In genomic region chr20:33410081-33410742, GRCh38 we compare ENCODE assay signal across 14 cellular contexts.
"Had no signal": no experiment of that assay in that cellular context is flagged by ENCODE, and none has a peak within 500 bp of the region (broad histone marks: within the 10 kb centered on the region; RNA-seq: fewer than 3 reads in every experiment).

No MANE protein-coding gene starts in this region.

- H3K27ac Mint-ChIP-seq: activated naive CD8-positive, alpha-beta T cell treated with anti-CD3 and anti-CD28 coated beads, Interleukin-2, amount 10 ng/mL, durations not matched to agents 7 days and 5 days; activated T-helper 1 cell treated with anti-CD3 and anti-CD28 coated beads, Interleukin-12 subunit alpha, Interleukin-12 subunit beta, Interleukin-2, Interleukin-4 antibody, amounts not matched to agents 30 ng/mL and 10 ng/mL and 1 ng/mL, durations not matched to agents 14 hours and 24 hours and 36 hours; endodermal cell; T-helper 1 cell treated with Interleukin-12 subunit alpha and Interleukin-12 subunit beta and Interleukin-4 antibody, amounts not matched to agents 30 μg/mL and 1 μg/mL, for 36 hours; type B pancreatic cell had no signal

- H3K27me3 ChIP-seq: brain microvascular endothelial cell had no signal

- H3K4me3 Mint-ChIP-seq: activated naive CD8-positive, alpha-beta T cell treated with anti-CD3 and anti-CD28 coated beads, Interleukin-2, amount 10 ng/mL, durations not matched to agents 7 days and 5 days; activated T-helper 1 cell treated with anti-CD3 and anti-CD28 coated beads, Interleukin-12 subunit alpha, Interleukin-12 subunit beta, Interleukin-2, Interleukin-4 antibody, amounts not matched to agents 30 ng/mL and 10 ng/mL and 1 ng/mL, durations not matched to agents 14 hours and 24 hours and 36 hours; endodermal cell; stimulated activated naive CD8-positive, alpha-beta T cell treated with anti-CD3 and anti-CD28 coated beads, Interleukin-15, amount 100 ng/mL, for 72 hours; T-helper 1 cell treated with Interleukin-12 subunit alpha and Interleukin-12 subunit beta and Interleukin-4 antibody, amounts not matched to agents 30 μg/mL and 1 μg/mL, for 36 hours; type B pancreatic cell had no signal

- H3K27ac ChIP-seq: brain microvascular endothelial cell, skin epidermis had no signal

- ATAC-seq: stimulated activated naive CD8-positive, alpha-beta T cell treated with anti-CD3 and anti-CD28 coated beads, Interleukin-15, amount 100 ng/mL, for 72 hours had no signal

- DNase-seq: activated CD4-positive, alpha-beta T cell treated with anti-CD3 and anti-CD28 coated beads for 4 hours; activated CD8-positive, alpha-beta memory T cell treated with anti-CD3 and anti-CD28 coated beads, Interleukin-2, amount 50 U/mL, for 48 hours; activated naive CD4-positive, alpha-beta T cell; activated naive CD8-positive, alpha-beta T cell treated with anti-CD3 and anti-CD28 coated beads, Interleukin-2, amount 10 ng/mL, durations not matched to agents 7 days and 5 days; brain microvascular endothelial cell; endodermal cell; midbrain; stimulated activated CD4-positive, alpha-beta T cell treated with anti-CD3 and anti-CD28 coated beads, Interleukin-4, amount 100 ng/mL, for 24 hours; stimulated activated naive CD8-positive, alpha-beta T cell treated with anti-CD3 and anti-CD28 coated beads, Interleukin-15, amount 100 ng/mL, for 72 hours had no signal

- H3K36me3 ChIP-seq: brain microvascular endothelial cell had no signal

- H3K4me1 Mint-ChIP-seq: endodermal cell; stimulated activated naive CD8-positive, alpha-beta T cell treated with anti-CD3 and anti-CD28 coated beads, Interleukin-15, amount 100 ng/mL, for 72 hours had no signal

- H3K27me3 Mint-ChIP-seq: activated naive CD8-positive, alpha-beta T cell treated with anti-CD3 and anti-CD28 coated beads, Interleukin-2, amount 10 ng/mL, durations not matched to agents 7 days and 5 days; stimulated activated naive CD8-positive, alpha-beta T cell treated with anti-CD3 and anti-CD28 coated beads, Interleukin-15, amount 100 ng/mL, for 72 hours; type B pancreatic cell had no signal

- H3K9me3 Mint-ChIP-seq: activated naive CD8-positive, alpha-beta T cell treated with anti-CD3 and anti-CD28 coated beads, Interleukin-2, amount 10 ng/mL, durations not matched to agents 7 days and 5 days; activated T-helper 1 cell treated with anti-CD3 and anti-CD28 coated beads, Interleukin-12 subunit alpha, Interleukin-12 subunit beta, Interleukin-2, Interleukin-4 antibody, amounts not matched to agents 30 ng/mL and 10 ng/mL and 1 ng/mL, durations not matched to agents 14 hours and 24 hours and 36 hours; endodermal cell; stimulated activated naive CD8-positive, alpha-beta T cell treated with anti-CD3 and anti-CD28 coated beads, Interleukin-15, amount 100 ng/mL, for 72 hours; T-helper 1 cell treated with Interleukin-12 subunit alpha and Interleukin-12 subunit beta and Interleukin-4 antibody, amounts not matched to agents 30 μg/mL and 1 μg/mL, for 36 hours; type B pancreatic cell had no signal

- H3K4me3 ChIP-seq: lung, skin epidermis had no signal
